ENCODE assay signal across 8 cellular contexts in the genomic region with DNA sequence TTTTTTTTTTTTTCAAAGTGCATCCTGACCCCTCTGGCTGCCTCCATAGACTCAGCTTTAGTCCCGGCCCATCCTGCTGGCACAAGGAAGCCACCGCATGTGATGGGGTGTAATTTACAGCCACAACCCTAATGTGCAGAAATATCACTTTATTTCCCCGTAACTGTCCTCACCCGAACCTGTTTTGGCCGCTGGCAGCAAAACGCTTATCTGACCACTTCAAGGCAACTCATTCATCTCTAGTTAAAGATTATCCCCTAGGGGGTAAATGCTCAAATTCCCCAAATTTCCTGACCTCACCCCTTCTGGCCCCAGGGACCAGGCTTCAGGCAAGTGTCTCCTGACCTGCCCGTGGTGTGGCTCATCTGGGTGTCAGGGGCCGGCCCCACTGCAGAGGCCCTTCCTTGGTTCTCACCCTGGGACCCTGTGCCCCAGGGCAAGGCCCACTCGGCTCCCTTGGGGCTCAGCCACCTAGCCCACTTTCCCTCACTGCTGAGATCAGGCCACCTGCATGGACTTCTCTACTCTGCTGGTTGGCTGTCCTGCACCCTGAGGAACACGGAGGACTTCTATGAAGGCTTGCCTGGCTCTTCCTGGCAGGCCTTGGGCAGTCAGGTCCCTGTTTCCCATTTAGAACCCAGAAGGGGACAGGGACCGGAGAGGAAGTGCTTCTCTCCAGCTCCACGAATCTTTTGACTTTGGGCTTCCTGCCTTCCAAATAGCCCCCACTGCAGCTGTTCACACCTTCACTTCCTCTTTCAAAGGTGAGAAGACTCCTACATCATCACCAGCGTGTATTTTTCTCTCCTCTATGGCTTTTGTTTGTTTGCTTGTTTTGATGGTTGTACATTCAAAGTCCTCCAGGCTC. TPM values are rescaled to one million over a fixed set of nuclear protein-coding genes. Genes with fewer than 3 reads are reported as not detected.
A peak's percentile ranks its signal among the peaks of the same experiment; 100 is the strongest.
DNase-seq lines count a peak whose midpoint lies in the region; ATAC-seq, FAIRE-seq and TF ChIP-seq lines count a peak whose summit lies in the region.

No MANE protein-coding gene starts in this region.

- ATAC-seq in CD4-positive, CD25-positive, alpha-beta regulatory T cell (ENCODE audit: low read depth in 2 of 2): no peak
- no peak for ATAC-seq in gastrocnemius medialis

- no peaks in the 10 kb centered on the region for H3K36me3 Mint-ChIP-seq in CD4-positive, CD25-positive, alpha-beta regulatory T cell

- H3K4me1 ChIP-seq in CD4-positive, CD25-positive, alpha-beta regulatory T cell (ENCODE audit: control insufficient read depth, insufficient read depth, low read length, poor library complexity, severe bottlenecking): peaks cover 11% of the 10 kb centered on the region
- H3K4me1 ChIP-seq in HUES48 (ENCODE audit: control insufficient read depth, insufficient read depth, low read length) (peaks cover 3% of the 10 kb centered on the region), gastrocnemius medialis (peaks cover 3 to 10% of the 10 kb centered on the region in 2 donors), HAP-1 (peaks cover 8% of the 10 kb centered on the region; the same call in 1 of the 2 replicates)

- no peaks in the 10 kb centered on the region for H3K9me3 ChIP-seq in CD4-positive, CD25-positive, alpha-beta regulatory T cell (ENCODE audit: control insufficient read depth in 2 of 2, low read length in 2 of 2)
- H3K9me3 ChIP-seq in HUES48 (ENCODE audit: control insufficient read depth, insufficient read depth, low read length) (no peaks in the 10 kb centered on the region), gastrocnemius medialis (no peaks in the 10 kb centered on the region), HAP-1 (no peaks in the 10 kb centered on the region)

- peak overlapping the region; percentile 0 to 82 (median 48) for H3K4me3 Mint-ChIP-seq in CD4-positive, CD25-positive, alpha-beta regulatory T cell

- no peak for TF ChIP-seq POLR2A in gastrocnemius medialis (IDR thresholded peaks at IDR 0.05)

- H3K9me3 Mint-ChIP-seq in CD4-positive, CD25-positive, alpha-beta regulatory T cell: peaks cover 0 to 1% (median 0%) of the 10 kb centered on the region in 7 donors

- H3K9ac ChIP-seq in HUES48 (ENCODE audit: low read depth, low read length): no peak overlapping the region

- peak; percentile 86 for FAIRE-seq in GM19239 (lab: Jason Lieb, UNC)

- intact Hi-C loops in gastrocnemius medialis (cut with DNase I; ENCODE audit: low total_unique reads): loop anchor here (1.0 kb wide), 3 partner anchors 165 to 350 kb away; no protein-coding TSS in a partner anchor

- in situ Hi-C loops in gastrocnemius medialis (cut with MboI; ENCODE audit: low sequenced_read_pairs in 4 of 4) (loop anchor here in 3 of 4 donors (5.0 to 25.0 kb wide), 3 partner anchors 256 to 366 kb away; no protein-coding TSS in a partner anchor), HAP-1 (cut with MboI; ENCODE audit: low sequenced_read_pairs) (no loop called here)

- no peaks in the 10 kb centered on the region for H3K36me3 ChIP-seq in CD4-positive, CD25-positive, alpha-beta regulatory T cell (ENCODE audit: control insufficient read depth, insufficient read depth, low read length)
- H3K36me3 ChIP-seq in HUES48 (ENCODE audit: control insufficient read depth, insufficient read depth, low read length): no peaks in the 10 kb centered on the region
- H3K36me3 ChIP-seq in gastrocnemius medialis: no peaks in the 10 kb centered on the region
- H3K36me3 ChIP-seq in HAP-1 (replicated peaks): no peaks in the 10 kb centered on the region

- H3K27ac Mint-ChIP-seq in CD4-positive, CD25-positive, alpha-beta regulatory T cell: peak overlapping the region in 1 of 3 donors; percentile 21

- DNase-seq in CD4-positive, CD25-positive, alpha-beta regulatory T cell: peak in 1 of 3 donors; percentile 29
- DNase-seq in GM19239 (ENCODE audit: insufficient read length, low spot score): peak; percentile 60
- peak; percentile 15 for DNase-seq in dermis blood vessel endothelial cell
- no peak for DNase-seq in gastrocnemius medialis
- no peak for DNase-seq in SK-N-DZ (ENCODE audit: low spot score)
- no peak for DNase-seq in NCI-H1436 (lab: John Stamatoyannopoulos, UW)
- DNase-seq in HAP-1 (ENCODE audit: low spot score in 2 of 2): no peak

- H3K27ac ChIP-seq in CD4-positive, CD25-positive, alpha-beta regulatory T cell (ENCODE audit: insufficient read depth, low read length, poor library complexity, severe bottlenecking): no peak overlapping the region
- H3K27ac ChIP-seq in HUES48 (ENCODE audit: low read depth, low read length) (no peak overlapping the region), gastrocnemius medialis (no peak overlapping the region)

- no peak overlapping the region for H3K4me3 ChIP-seq in CD4-positive, CD25-positive, alpha-beta regulatory T cell (ENCODE audit: low read depth, low read length)
- peak overlapping the region; percentile 68 for H3K4me3 ChIP-seq in HUES48 (ENCODE audit: low read depth, low read length)
- peak overlapping the region; percentile 45 to 64 (median 52) for H3K4me3 ChIP-seq in gastrocnemius medialis
- H3K4me3 ChIP-seq in HAP-1: no peak overlapping the region

- TF ChIP-seq CTCF in gastrocnemius medialis (IDR thresholded peaks at IDR 0.05 in 4 of 5, conservative IDR thresholded peaks at IDR 0.05 in 1 of 5): no peak

- H3K27me3 Mint-ChIP-seq in CD4-positive, CD25-positive, alpha-beta regulatory T cell: peaks cover 17% of the 10 kb centered on the region

- H3K27me3 ChIP-seq in CD4-positive, CD25-positive, alpha-beta regulatory T cell (ENCODE audit: control insufficient read depth, insufficient read depth, low read length): no peaks in the 10 kb centered on the region
- H3K27me3 ChIP-seq in HUES48 (ENCODE audit: control insufficient read depth, insufficient read depth, low read length) (peaks cover 23% of the 10 kb centered on the region), gastrocnemius medialis (no peaks in the 10 kb centered on the region), HAP-1 (ENCODE audit: low read depth) (no peaks in the 10 kb centered on the region)

- H3K4me1 Mint-ChIP-seq in CD4-positive, CD25-positive, alpha-beta regulatory T cell: peaks cover 0 to 25% (median 11%) of the 10 kb centered on the region in 4 donors

RNA-seq across cellular contexts. Expression of a gene that starts 53.3 kb away (rescaled TPM):
- not detected for total RNA-seq in CD4-positive, CD25-positive, alpha-beta regulatory T cell
- 1 to 10 TPM in 1 of 4 donors, under 1 TPM in 1, not detected in 2; 0.43 to 1.2 TPM for polyA plus RNA-seq in CD4-positive, CD25-positive, alpha-beta regulatory T cell
- total RNA-seq in dermis blood vessel endothelial cell (0.09 TPM in 1 of 2 replicates, not detected in the other), gastrocnemius medialis (1 to 10 TPM; 2.9 to 6.5 (median 4.0) TPM)
- polyA plus RNA-seq in SK-N-DZ (2014; cell fraction: cytosol; rRNA removed): 0.47 and 0.64 TPM in 2 replicates
- polyA plus RNA-seq in SK-N-DZ (2014; cell fraction: nucleus; rRNA removed): 0.39 TPM in 1 of 2 replicates, not detected in the other

Comparison
In these comparisons a context has a peak if more than half of its experiments do, and no peak if none do; other contexts are left out.
1. DNase-seq: peak in GM19239 (single experiment) and dermis blood vessel endothelial cell (single experiment); none in gastrocnemius medialis (0 of 2), SK-N-DZ (single experiment), NCI-H1436 (single experiment) and HAP-1 (0 of 2).
2. H3K4me3 ChIP-seq: peak in HUES48 (single experiment) and gastrocnemius medialis (4 of 4); none in CD4-positive, CD25-positive, alpha-beta regulatory T cell (single experiment) and HAP-1 (single experiment).